ENCODE assay signal across 8 cellular contexts in the genomic region with DNA sequence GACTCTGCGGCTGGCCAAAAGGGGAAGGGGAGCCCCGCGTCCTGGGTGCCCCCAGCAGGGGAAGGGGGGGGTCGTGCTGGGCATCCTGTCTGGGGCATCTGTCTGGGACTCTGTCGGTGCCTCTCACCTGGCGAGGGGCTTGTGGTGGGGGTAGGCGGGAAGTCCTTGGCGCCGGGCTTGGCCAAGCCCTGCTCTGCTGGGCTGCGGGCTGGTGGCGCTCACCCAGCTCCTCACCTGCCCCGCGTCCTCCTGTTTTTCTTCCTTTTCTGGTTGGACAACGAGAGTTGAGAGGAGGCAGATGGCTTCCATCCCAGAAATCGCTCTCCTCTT.
A peak's percentile ranks its signal among the peaks of the same experiment; 100 is the strongest.
DNase-seq lines count a peak whose midpoint lies in the region; ATAC-seq and TF ChIP-seq lines count a peak whose summit lies in the region.
"Not testable (repeated sequence)": the region's sequence is repeated elsewhere in the genome, so short reads cannot be mapped to it uniquely, and the experiment has no call there.

No MANE protein-coding gene starts in this region.

- intact Hi-C loops in Caco-2 (cut with micrococcal nuclease; ENCODE audit: unreplicated experiment) (loop anchor here (1.0 kb wide), 1 partner anchor 126 kb away; no protein-coding TSS in a partner anchor), colonic mucosa (cut with DNase I) (loop anchor here (10.0 kb wide), 1 partner anchor 72 kb away; no protein-coding TSS in a partner anchor), prostate gland (cut with DNase I) (loop anchor here (10.0 kb wide), 1 partner anchor 132 kb away; no protein-coding TSS in a partner anchor)
- intact Hi-C loops in left ventricle myocardium inferior (cut with micrococcal nuclease); thyroid gland (cut with DNase I): not testable (repeated sequence)

- H3K4me1 Mint-ChIP-seq in Caco-2 (ENCODE audit: low read depth, unreplicated experiment); activated CD8-positive, alpha-beta memory T cell treated with anti-CD3 and anti-CD28 coated beads, Interleukin-2, amount 10 ng/mL, durations not matched to agents 7 days and 5 days; mesothelial cell of epicardium: not testable (repeated sequence)

- not testable (repeated sequence) for H3K36me3 ChIP-seq in Caco-2 (ENCODE audit: control insufficient read depth, insufficient read depth, low read length); MM.1S (replicated peaks; ENCODE audit: insufficient read depth, low read length); colonic mucosa; left ventricle myocardium inferior; prostate gland; thyroid gland

- H3K4me3 Mint-ChIP-seq in Caco-2 (ENCODE audit: unreplicated experiment) (peak overlapping the region; percentile 87), mesothelial cell of epicardium (peak overlapping the region; percentile 68)
- peak overlapping the region; percentile 20 for H3K4me3 Mint-ChIP-seq in activated CD8-positive, alpha-beta memory T cell treated with anti-CD3 and anti-CD28 coated beads, Interleukin-2, amount 10 ng/mL, durations not matched to agents 7 days and 5 days

- not testable (repeated sequence) for H3K27me3 Mint-ChIP-seq in Caco-2 (ENCODE audit: insufficient read depth, unreplicated experiment)
- H3K27me3 Mint-ChIP-seq in activated CD8-positive, alpha-beta memory T cell treated with anti-CD3 and anti-CD28 coated beads, Interleukin-2, amount 10 ng/mL, durations not matched to agents 7 days and 5 days = peaks cover 23% of the 10 kb centered on the region
- peaks cover 72% of the 10 kb centered on the region for H3K27me3 Mint-ChIP-seq in mesothelial cell of epicardium (ENCODE audit: low read depth)

- H3K4me1 ChIP-seq in Caco-2; MM.1S (ENCODE audit: low read length); colonic mucosa; left ventricle myocardium inferior; prostate gland (replicated peaks); thyroid gland: not testable (repeated sequence)

- POLR2A ChIA-PET in Caco-2 (lab: Charles Lee) = not testable (repeated sequence)

- not testable (repeated sequence) for H3K36me3 Mint-ChIP-seq in Caco-2 (ENCODE audit: insufficient read depth, unreplicated experiment); activated CD8-positive, alpha-beta memory T cell treated with anti-CD3 and anti-CD28 coated beads, Interleukin-2, amount 10 ng/mL, durations not matched to agents 7 days and 5 days; mesothelial cell of epicardium

- not testable (repeated sequence) for H3K9me2 ChIP-seq in MM.1S (replicated peaks; ENCODE audit: insufficient read depth, low read length)

- peaks cover 52% of the 10 kb centered on the region for H3K79me2 ChIP-seq in MM.1S (ENCODE audit: low read length)

- not testable (repeated sequence) for H3K9me3 ChIP-seq in Caco-2; MM.1S (replicated peaks; ENCODE audit: insufficient read depth, low read length); colonic mucosa; left ventricle myocardium inferior (replicated peaks); prostate gland; thyroid gland

- H3K27ac ChIP-seq in MM.1S (ENCODE audit: low read length); left ventricle myocardium inferior (replicated peaks); thyroid gland: not testable (repeated sequence)
- peak overlapping the region; percentile 55 for H3K27ac ChIP-seq in colonic mucosa
- peak overlapping the region; percentile 53 to 57 for H3K27ac ChIP-seq in prostate gland

- CTCF ChIA-PET in Caco-2 (lab: Charles Lee) = interaction anchor here (1.1 to 1.2 kb wide), 2 partner anchors 8 to 366 kb away, joined by 3 to 25 read pairs; no protein-coding TSS in a partner anchor
- CTCF ChIA-PET in activated CD8-positive, alpha-beta memory T cell treated with anti-CD3 and anti-CD28 coated beads, Interleukin-2, amount 10 ng/mL, durations not matched to agents 7 days and 5 days (lab: Charles Lee) = interaction anchor here (0.8 to 2.0 kb wide), 6 partner anchors 10 to 216 kb away, joined by 3 to 9 read pairs (median 3); no protein-coding TSS in a partner anchor

- peak overlapping the region; percentile 78 for H3K27ac Mint-ChIP-seq in Caco-2 (ENCODE audit: unreplicated experiment)
- not testable (repeated sequence) for H3K27ac Mint-ChIP-seq in activated CD8-positive, alpha-beta memory T cell treated with anti-CD3 and anti-CD28 coated beads, Interleukin-2, amount 10 ng/mL, durations not matched to agents 7 days and 5 days; mesothelial cell of epicardium

- not testable (repeated sequence) for H4K20me1 ChIP-seq in MM.1S (ENCODE audit: insufficient read depth, low read length)

- H3K4me3 ChIP-seq in Caco-2 (ENCODE audit: low read depth, low read length) (peak overlapping the region; percentile 77), MM.1S (ENCODE audit: low read length) (peak overlapping the region; percentile 76), colonic mucosa (peak overlapping the region; percentile 63), left ventricle myocardium inferior (peak overlapping the region; percentile 67), prostate gland (peak overlapping the region; percentile 36 to 44), thyroid gland (replicated peaks in 1 of 3) (peak overlapping the region in 2 of 3 donors; percentile 58 to 98)

- H3K27me3 ChIP-seq in Caco-2 (replicated peaks; ENCODE audit: control insufficient read depth, insufficient read depth, low read length); MM.1S (replicated peaks; ENCODE audit: insufficient read depth, low read length); colonic mucosa; prostate gland (replicated peaks; ENCODE audit: insufficient read depth); thyroid gland: not testable (repeated sequence)
- peaks cover 64% of the 10 kb centered on the region for H3K27me3 ChIP-seq in left ventricle myocardium inferior (ENCODE audit: low read depth)

- not testable (repeated sequence) for TF ChIP-seq POLR2A in prostate gland (IDR thresholded peaks at IDR 0.05); thyroid gland (IDR thresholded peaks at IDR 0.05)

- not testable (repeated sequence) for H2AFZ ChIP-seq in MM.1S (ENCODE audit: low read length)

- 5% methylated on average over 15 of the region's 15 CpGs for WGBS in prostate gland
- WGBS in thyroid gland, 2 donors = 16 to 18% methylated on average over 4 to 6 of the region's 15 CpGs

- DNase-seq in Caco-2; MM.1S; activated CD8-positive, alpha-beta memory T cell treated with anti-CD3 and anti-CD28 coated beads, Interleukin-2, amount 10 ng/mL, durations not matched to agents 7 days and 5 days; left ventricle myocardium inferior; mesothelial cell of epicardium (ENCODE audit: low spot score in 2 of 2, unreplicated experiment in 2 of 2); prostate gland (ENCODE audit: low spot score): not testable (repeated sequence)
- peak; percentile 43 for DNase-seq in colonic mucosa
- DNase-seq in thyroid gland = peak; percentile 22 to 42

- H3K9me3 Mint-ChIP-seq in Caco-2 (ENCODE audit: unreplicated experiment); activated CD8-positive, alpha-beta memory T cell treated with anti-CD3 and anti-CD28 coated beads, Interleukin-2, amount 10 ng/mL, durations not matched to agents 7 days and 5 days (ENCODE audit: low read depth); mesothelial cell of epicardium: not testable (repeated sequence)

- ATAC-seq in activated CD8-positive, alpha-beta memory T cell treated with anti-CD3 and anti-CD28 coated beads, Interleukin-2, amount 10 ng/mL, durations not matched to agents 7 days and 5 days = not testable (repeated sequence)

- peak overlapping the region; percentile 89 for H3K9ac ChIP-seq in MM.1S (ENCODE audit: low read length)
- H3K9ac ChIP-seq in colonic mucosa (ENCODE audit: low read depth in 2 of 2, low read length in 2 of 2) = peak overlapping the region; percentile 19 to 90

- not testable (repeated sequence) for H3F3A ChIP-seq in MM.1S (ENCODE audit: insufficient read depth, low read length)

- TF ChIP-seq CTCF in Caco-2 (IDR thresholded peaks at IDR 0.05; ENCODE audit: insufficient read depth in 1 of 2, low read depth in 1 of 2, low read length in 1 of 2, severe bottlenecking in 1 of 2, unreplicated experiment in 1 of 2); MM.1S (IDR thresholded peaks at IDR 0.05; ENCODE audit: low read length); colonic mucosa (IDR thresholded peaks at IDR 0.05); left ventricle myocardium inferior (IDR thresholded peaks at IDR 0.05; ENCODE audit: borderline replicate concordance); mesothelial cell of epicardium (IDR thresholded peaks at IDR 0.05; ENCODE audit: unreplicated experiment); prostate gland (IDR thresholded peaks at IDR 0.05); thyroid gland (IDR thresholded peaks at IDR 0.05): not testable (repeated sequence)

- not testable (repeated sequence) for BruUV-seq in Caco-2 (replicated peaks; lab: Mats Ljungman, UMichigan)

- peak overlapping the region; percentile 73 for H3K4me2 ChIP-seq in MM.1S (ENCODE audit: low read depth, low read length)

Comparison
In these comparisons a context has a peak if more than half of its experiments do, and no peak if none do; other contexts are left out.
1. H3K4me3 Mint-ChIP-seq: peak in every context shown above with its lines; median percentile 87 in Caco-2; 68 in mesothelial cell of epicardium; 20 in activated CD8-positive, alpha-beta memory T cell treated with anti-CD3 and anti-CD28 coated beads, Interleukin-2, amount 10 ng/mL, durations not matched to agents 7 days and 5 days.